ENCODE assay signal across 4 cellular contexts in the genomic region with DNA sequence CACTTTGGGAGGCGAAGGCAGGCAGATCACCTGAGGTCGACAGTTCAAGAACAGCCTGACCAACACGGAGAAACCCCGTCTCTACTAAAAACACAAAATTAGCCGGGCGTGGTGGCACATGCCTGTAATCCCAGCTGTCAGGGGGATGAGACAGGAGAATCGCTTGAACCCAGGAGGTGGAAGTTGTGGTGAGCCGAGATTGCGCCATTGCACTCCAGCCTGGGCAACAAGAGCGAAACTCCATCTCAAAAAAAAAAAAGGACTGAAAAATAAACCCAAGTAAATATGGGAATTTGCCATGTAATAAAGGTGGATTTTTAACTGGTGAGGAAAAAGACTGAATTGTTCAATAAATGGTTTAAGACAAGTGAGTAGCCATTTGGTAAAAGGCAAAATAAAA. TPM values are rescaled to one million over a fixed set of nuclear protein-coding genes. Genes with fewer than 3 reads are reported as not detected.
"Had no signal": no experiment of that assay in that cellular context is flagged by ENCODE, and none has a peak within 500 bp of the region (broad histone marks: within the 10 kb centered on the region; RNA-seq: fewer than 3 reads in every experiment).

No MANE protein-coding gene starts in this region.

RNA-seq across cellular contexts. Expression of a gene that starts 40.4 kb away (rescaled TPM):
- total RNA-seq: gastrocnemius medialis, glomerular endothelial cell, osteocyte, renal cortical epithelial cell had no signal
